ENCODE assay signal across 23 cellular contexts in the genomic region with DNA sequence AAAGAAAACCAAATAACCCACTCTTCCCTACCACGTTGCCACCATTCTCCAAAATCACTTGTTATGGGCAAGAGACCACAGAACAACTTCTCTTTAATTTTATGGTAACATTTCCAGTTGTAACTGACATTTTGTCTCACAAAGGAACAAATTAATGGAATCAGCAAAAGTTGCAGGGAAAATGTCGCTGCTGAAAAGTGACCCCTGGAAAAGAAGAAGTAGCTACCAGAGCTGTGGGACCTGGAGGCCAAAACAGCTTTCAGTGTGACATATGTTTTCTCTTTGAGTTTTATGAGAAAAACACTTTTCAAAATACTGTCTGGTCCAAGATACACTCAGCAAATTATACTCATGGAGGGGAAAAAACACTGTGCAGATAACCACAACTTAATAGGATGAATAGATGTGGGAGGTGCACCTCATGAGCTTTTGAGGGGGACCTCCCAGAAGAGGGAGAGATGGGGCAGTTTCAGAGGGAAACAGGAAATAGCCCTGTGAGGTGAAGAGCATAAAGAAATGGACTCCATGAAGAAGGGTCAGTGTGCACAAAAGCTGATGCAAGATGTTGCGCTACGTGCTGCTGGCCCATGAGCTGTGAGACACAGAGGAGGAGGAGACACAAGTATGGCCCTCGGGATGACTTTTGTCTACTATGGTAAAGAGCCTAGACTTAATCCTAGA.
A peak's percentile ranks its signal among the peaks of the same experiment; 100 is the strongest.
DNase-seq lines count a peak whose midpoint lies in the region; ATAC-seq and TF ChIP-seq lines count a peak whose summit lies in the region.
"Had no signal": no experiment of that assay in that cellular context is flagged by ENCODE, and none has a peak within 500 bp of the region (broad histone marks: within the 10 kb centered on the region; RNA-seq: fewer than 3 reads in every experiment).

No MANE protein-coding gene starts in this region.

- DNase-seq in HL-60 (ENCODE audit: low read depth in 1 of 2, low spot score in 1 of 2) (peak in 1 of 2 experiments; percentile 15), memory B cell (ENCODE audit: low spot score in 2 of 2) (no peak), mucosa of descending colon (no peak), DMS153 treated with DMSO at 0.1 percent for 48 hours (lab: John Stamatoyannopoulos, UW; ENCODE audit: unreplicated experiment) (no peak), NCI-H446 (lab: John Stamatoyannopoulos, UW) (no peak)
- DNase-seq: activated CD4-positive, alpha-beta T cell treated with anti-CD3 and anti-CD28 coated beads for 36 hours; activated T-cell treated with anti-CD3 and anti-CD28 coated beads, Interleukin-2, amount 50 U/mL, for 4 hours; body of pancreas; cerebellar nuclear complex; COR-L47; dorsolateral prefrontal cortex; mesendoderm; NCI-H1092 treated with DMSO at 0.1 percent for 48 hours; NCI-H187; NCI-H69; occipital lobe; upper lobe of left lung had no signal

- H3K4me3 ChIP-seq in BLaER1 (no peak overlapping the region), HL-60 (replicated peaks; ENCODE audit: insufficient read depth, low read length) (no peak overlapping the region), mucosa of descending colon (no peak overlapping the region)
- H3K4me3 ChIP-seq: body of pancreas, dorsolateral prefrontal cortex, HAP-1, upper lobe of left lung had no signal

- no peak for ATAC-seq in memory B cell (ENCODE audit: low read depth)
- ATAC-seq in HG02678 (IDR thresholded peaks at IDR 0.05; ENCODE audit: unreplicated experiment) = no peak
- no peak for ATAC-seq in mucosa of descending colon
- ATAC-seq: activated CD4-positive, alpha-beta T cell treated with anti-CD3 and anti-CD28 coated beads for 36 hours; activated T-cell treated with anti-CD3 and anti-CD28 coated beads, Interleukin-2, amount 50 U/mL, for 4 hours; body of pancreas had no signal

- peaks cover 25% of the 10 kb centered on the region for H3K4me1 ChIP-seq in BLaER1
- H3K4me1 ChIP-seq in mucosa of descending colon (ENCODE audit: low read depth) = no peaks in the 10 kb centered on the region
- H3K4me1 ChIP-seq: body of pancreas had no signal

- intact Hi-C loops in mucosa of descending colon (cut with DNase I, micrococcal nuclease) = no loop called here

- TF ChIP-seq CTCF in HL-60 (IDR thresholded peaks at IDR 0.05; ENCODE audit: insufficient read depth, low read length) (no peak), mucosa of descending colon (IDR thresholded peaks at IDR 0.05) (no peak)

- no peak overlapping the region for H3K4me3 Mint-ChIP-seq in memory B cell
- H3K4me3 Mint-ChIP-seq: activated CD4-positive, alpha-beta T cell treated with anti-CD3 and anti-CD28 coated beads for 36 hours; activated T-cell treated with anti-CD3 and anti-CD28 coated beads, Interleukin-2, amount 50 U/mL, for 4 hours; B cell had no signal

- H4K20me1 ChIP-seq in BLaER1 = peaks cover 39% of the 10 kb centered on the region

- H3K9me3 ChIP-seq in BLaER1 (peaks cover 11% of the 10 kb centered on the region; the same call in 1 of the 2 replicates), mucosa of descending colon (no peaks in the 10 kb centered on the region)
- H3K9me3 ChIP-seq: body of pancreas, HAP-1, upper lobe of left lung had no signal

- no peaks in the 10 kb centered on the region for H3K27me3 ChIP-seq in BLaER1
- no peaks in the 10 kb centered on the region for H3K27me3 ChIP-seq in HL-60 (ENCODE audit: insufficient read depth, poor library complexity, severe bottlenecking)
- H3K27me3 ChIP-seq: body of pancreas, dorsolateral prefrontal cortex, upper lobe of left lung had no signal

- peaks cover 34% of the 10 kb centered on the region for H3K36me3 Mint-ChIP-seq in memory B cell

- H3K4me2 ChIP-seq in BLaER1 = peak overlapping the region; percentile 42; the same call in 1 of the 2 replicates

- H3K27me3 Mint-ChIP-seq in memory B cell = no peaks in the 10 kb centered on the region
- H3K27me3 Mint-ChIP-seq: activated CD4-positive, alpha-beta T cell treated with anti-CD3 and anti-CD28 coated beads for 36 hours; B cell had no signal

- H3K36me3 ChIP-seq in BLaER1 (peaks cover 50% of the 10 kb centered on the region), mucosa of descending colon (ENCODE audit: low read depth) (no peaks in the 10 kb centered on the region)
- H3K36me3 ChIP-seq: HAP-1, upper lobe of left lung had no signal

- H3K4me1 Mint-ChIP-seq in memory B cell = peaks cover 21% of the 10 kb centered on the region

- no peak overlapping the region for H3K9ac ChIP-seq in BLaER1

- H3K27ac ChIP-seq in BLaER1 (peak overlapping the region; percentile 21; the same call in 1 of the 2 replicates), HL-60 (replicated peaks) (peak overlapping the region; percentile 26)
- H3K27ac ChIP-seq: dorsolateral prefrontal cortex, RWPE1, upper lobe of left lung had no signal

- H3K9me3 Mint-ChIP-seq in memory B cell = no peaks in the 10 kb centered on the region

- H3K27ac Mint-ChIP-seq in memory B cell = peak overlapping the region; percentile 25
- H3K27ac Mint-ChIP-seq: activated CD4-positive, alpha-beta T cell treated with anti-CD3 and anti-CD28 coated beads for 36 hours; B cell had no signal

TF ChIP-seq in PFSK-1, 5 proteins besides CTCF, POLR2A, EP300 and RAD21:
- TF ChIP-seq FOXP2 (optimal IDR thresholded peaks at IDR 0.05; ENCODE audit: borderline replicate concordance, extremely low read depth, extremely low read length, insufficient read depth) (peak; percentile 48), POLR2AphosphoS5 (IDR thresholded peaks at IDR 0.05; ENCODE audit: low read depth, low read length) (no peak), TAF1 (IDR thresholded peaks at IDR 0.05; ENCODE audit: borderline replicate concordance, insufficient read depth, low read length) (no peak), SIN3A (IDR thresholded peaks at IDR 0.05; ENCODE audit: borderline replicate concordance, insufficient read depth, low read length) (no peak)
- TF ChIP-seq, protein P1, sequence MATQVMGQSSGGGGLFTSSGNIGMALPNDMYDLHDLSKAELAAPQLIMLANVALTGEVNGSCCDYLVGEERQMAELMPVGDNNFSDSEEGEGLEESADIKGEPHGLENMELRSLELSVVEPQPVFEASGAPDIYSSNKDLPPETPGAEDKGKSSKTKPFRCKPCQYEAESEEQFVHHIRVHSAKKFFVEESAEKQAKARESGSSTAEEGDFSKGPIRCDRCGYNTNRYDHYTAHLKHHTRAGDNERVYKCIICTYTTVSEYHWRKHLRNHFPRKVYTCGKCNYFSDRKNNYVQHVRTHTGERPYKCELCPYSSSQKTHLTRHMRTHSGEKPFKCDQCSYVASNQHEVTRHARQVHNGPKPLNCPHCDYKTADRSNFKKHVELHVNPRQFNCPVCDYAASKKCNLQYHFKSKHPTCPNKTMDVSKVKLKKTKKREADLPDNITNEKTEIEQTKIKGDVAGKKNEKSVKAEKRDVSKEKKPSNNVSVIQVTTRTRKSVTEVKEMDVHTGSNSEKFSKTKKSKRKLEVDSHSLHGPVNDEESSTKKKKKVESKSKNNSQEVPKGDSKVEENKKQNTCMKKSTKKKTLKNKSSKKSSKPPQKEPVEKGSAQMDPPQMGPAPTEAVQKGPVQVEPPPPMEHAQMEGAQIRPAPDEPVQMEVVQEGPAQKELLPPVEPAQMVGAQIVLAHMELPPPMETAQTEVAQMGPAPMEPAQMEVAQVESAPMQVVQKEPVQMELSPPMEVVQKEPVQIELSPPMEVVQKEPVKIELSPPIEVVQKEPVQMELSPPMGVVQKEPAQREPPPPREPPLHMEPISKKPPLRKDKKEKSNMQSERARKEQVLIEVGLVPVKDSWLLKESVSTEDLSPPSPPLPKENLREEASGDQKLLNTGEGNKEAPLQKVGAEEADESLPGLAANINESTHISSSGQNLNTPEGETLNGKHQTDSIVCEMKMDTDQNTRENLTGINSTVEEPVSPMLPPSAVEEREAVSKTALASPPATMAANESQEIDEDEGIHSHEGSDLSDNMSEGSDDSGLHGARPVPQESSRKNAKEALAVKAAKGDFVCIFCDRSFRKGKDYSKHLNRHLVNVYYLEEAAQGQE (IDR thresholded peaks at IDR 0.05; ENCODE audit: insufficient read depth in 1 of 2, low read depth in 2 of 2, low read length in 2 of 2) = no peak
